In the genomic region with DNA sequence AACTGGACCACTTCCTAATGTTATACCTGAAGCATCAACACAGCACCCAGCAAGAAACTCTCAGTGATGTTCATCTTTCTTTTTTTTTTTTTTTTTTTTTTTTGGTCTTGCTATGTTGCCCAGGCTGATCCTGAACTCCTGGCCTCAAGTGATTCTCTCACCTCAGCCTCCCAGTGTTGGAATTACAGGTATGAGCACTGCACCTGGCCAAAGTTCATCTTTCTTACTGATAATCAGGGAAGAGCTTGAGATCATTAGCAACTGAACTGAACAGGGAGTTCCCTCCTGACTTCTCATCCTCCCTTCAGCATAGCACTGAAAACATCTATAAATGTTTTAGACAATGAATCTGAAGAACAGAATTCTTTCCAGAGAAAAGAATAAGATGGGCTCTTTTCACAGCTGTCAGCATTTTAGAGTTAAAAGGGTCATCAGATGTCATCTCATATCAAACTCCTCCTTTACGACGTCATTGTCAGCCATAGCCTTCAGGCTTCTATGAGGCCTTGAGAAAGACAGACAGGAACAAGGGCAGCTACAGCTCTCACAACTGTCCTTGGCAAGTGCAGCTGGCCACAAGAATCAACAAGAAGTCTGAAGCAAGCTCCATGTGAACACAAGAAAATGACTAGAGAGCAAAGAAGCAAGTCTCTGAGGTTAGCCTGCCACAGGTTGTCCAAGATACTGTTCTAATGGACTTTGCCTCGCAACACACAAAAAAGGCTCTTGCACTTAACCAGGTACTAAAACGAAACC, we compare ENCODE assay signal across 12 cellular contexts. TPM values are rescaled to one million over a fixed set of nuclear protein-coding genes. Genes with fewer than 3 reads are reported as not detected.
DNase-seq lines count a peak whose midpoint lies in the region; ATAC-seq and TF ChIP-seq lines count a peak whose summit lies in the region.
"Had no signal": no experiment of that assay in that cellular context is flagged by ENCODE, and none has a peak within 500 bp of the region (broad histone marks: within the 10 kb centered on the region; RNA-seq: fewer than 3 reads in every experiment).

No MANE protein-coding gene starts in this region.

- no peak overlapping the region for H2AFZ ChIP-seq in mammary epithelial cell (ENCODE audit: low read depth, low read length)

- peaks cover 7% of the 10 kb centered on the region for H3K36me3 ChIP-seq in mammary epithelial cell (ENCODE audit: insufficient read depth, low read length)
- H3K36me3 ChIP-seq in mucosa of rectum (ENCODE audit: control insufficient read depth in 2 of 2, insufficient read depth in 2 of 2, low read length in 2 of 2) = peaks cover 9% of the 10 kb centered on the region in 2 donors
- H3K36me3 ChIP-seq in stomach smooth muscle (ENCODE audit: control insufficient read depth in 2 of 2, insufficient read depth in 2 of 2, low read length in 2 of 2) = peaks cover 13 to 16% of the 10 kb centered on the region in 2 donors

- H3K9me3 Mint-ChIP-seq in activated T-cell treated with anti-CD3 and anti-CD28 coated beads, Interleukin-2, amount 50 U/mL, for 72 hours = no peaks in the 10 kb centered on the region
- H3K9me3 Mint-ChIP-seq: activated CD4-positive, alpha-beta T cell treated with anti-CD3 and anti-CD28 coated beads, Interleukin-2, amount 10 ng/mL, durations not matched to agents 24 days and 14 days; memory B cell had no signal

- H3K9ac ChIP-seq in mammary epithelial cell (ENCODE audit: insufficient read depth, low read length) = no peak overlapping the region
- peak overlapping the region; percentile 28 to 34 for H3K9ac ChIP-seq in mucosa of rectum (ENCODE audit: low read depth in 1 of 2, low read length in 2 of 2)
- H3K9ac ChIP-seq in stomach smooth muscle (ENCODE audit: low read length in 2 of 2) = no peak overlapping the region

- peak overlapping the region; percentile 59 for H3K27ac Mint-ChIP-seq in activated T-cell treated with anti-CD3 and anti-CD28 coated beads, Interleukin-2, amount 50 U/mL, for 72 hours
- H3K27ac Mint-ChIP-seq: activated CD4-positive, alpha-beta T cell treated with anti-CD3 and anti-CD28 coated beads, Interleukin-2, amount 10 ng/mL, durations not matched to agents 24 days and 14 days; memory B cell had no signal

- H3K9me3 ChIP-seq in mammary epithelial cell (replicated peaks; ENCODE audit: insufficient read depth, low read length) (no peaks in the 10 kb centered on the region), mucosa of rectum (ENCODE audit: control insufficient read depth in 2 of 2, low read length in 2 of 2) (no peaks in the 10 kb centered on the region), stomach smooth muscle (ENCODE audit: control insufficient read depth in 2 of 2, low read length in 2 of 2) (no peaks in the 10 kb centered on the region)

- TF ChIP-seq CTCF in mammary epithelial cell (conservative IDR thresholded peaks at IDR 0.05 in 1 of 2, IDR thresholded peaks at IDR 0.05 in 1 of 2; ENCODE audit: extremely low read depth in 1 of 2, insufficient read depth in 1 of 2, low read depth in 1 of 2, low read length in 2 of 2) = no peak

- H3K4me2 ChIP-seq in mammary epithelial cell (ENCODE audit: insufficient read depth, low read depth, low read length) = no peak overlapping the region

- in situ Hi-C loops in mammary epithelial cell (cut with MboI; ENCODE audit: low sequenced_read_pairs in 2 of 2) = loop anchor here in 1 of 2 donors (5.0 kb wide), 1 partner anchor 35 kb away; the partner anchor contains the start of gene SCAP

- CTCF ChIA-PET in mammary epithelial cell (lab: Charles Lee; ENCODE audit: low non-redundant PET) = no interaction called here

- DNase-seq in activated T-cell treated with anti-CD3 and anti-CD28 coated beads, Interleukin-2, amount 50 U/mL, for 72 hours = no peak
- no peak for DNase-seq in activated T-cell treated with anti-CD3 and anti-CD28 coated beads, Interleukin-2, amount 50 U/mL, for 1 hour
- DNase-seq in mammary epithelial cell = no peak
- DNase-seq in mesenteric fat pad (ENCODE audit: low spot score) = no peak
- DNase-seq in stimulated activated CD4-positive, alpha-beta T cell treated with anti-CD3 and anti-CD28 coated beads, Interleukin-1b, Interleukin-23, amount 100 ng/mL, for 48 hours = no peak
- no peak for DNase-seq in activated effector memory CD4-positive, alpha-beta T cell treated with Interleukin-2 at 50 U/mL for 16 hours
- DNase-seq: activated CD4-positive, alpha-beta T cell treated with anti-CD3 and anti-CD28 coated beads, Interleukin-2, amount 10 ng/mL, durations not matched to agents 24 days and 14 days; activated naive CD4-positive, alpha-beta T cell treated with Interleukin-2 at 50 U/mL for 16 hours; DMS 273 treated with DMSO at 0.1 percent for 48 hours had no signal

- H3K4me1 Mint-ChIP-seq in activated T-cell treated with anti-CD3 and anti-CD28 coated beads, Interleukin-2, amount 50 U/mL, for 72 hours (ENCODE audit: low read depth) = peaks cover 8% of the 10 kb centered on the region
- H3K4me1 Mint-ChIP-seq: activated CD4-positive, alpha-beta T cell treated with anti-CD3 and anti-CD28 coated beads, Interleukin-2, amount 10 ng/mL, durations not matched to agents 24 days and 14 days had no signal

- no peak overlapping the region for H3K4me3 Mint-ChIP-seq in activated T-cell treated with anti-CD3 and anti-CD28 coated beads, Interleukin-2, amount 50 U/mL, for 72 hours
- H3K4me3 Mint-ChIP-seq: activated CD4-positive, alpha-beta T cell treated with anti-CD3 and anti-CD28 coated beads, Interleukin-2, amount 10 ng/mL, durations not matched to agents 24 days and 14 days; memory B cell had no signal

- no peak for ATAC-seq in activated T-cell treated with anti-CD3 and anti-CD28 coated beads, Interleukin-2, amount 50 U/mL, for 72 hours (replicated peaks in 1 of 2)

- WGBS in mammary epithelial cell (ENCODE audit: low coverage, missing lambda C conversion rate) = 60% methylated on average over 4 of the region's 4 CpGs

- H3K27me3 ChIP-seq in mammary epithelial cell (ENCODE audit: insufficient read depth, low read length) (no peaks in the 10 kb centered on the region), mucosa of rectum (ENCODE audit: control insufficient read depth in 2 of 2, insufficient read depth in 2 of 2, low read length in 2 of 2) (no peaks in the 10 kb centered on the region), stomach smooth muscle (ENCODE audit: control insufficient read depth in 1 of 2, insufficient read depth in 2 of 2, low read length in 2 of 2) (no peaks in the 10 kb centered on the region)

- intact Hi-C loops in mammary epithelial cell (cut with micrococcal nuclease) = loop anchor here (5.0 kb wide), 1 partner anchor 1005 kb away; the partner anchor contains the start of gene ATRIP

- H3K36me3 Mint-ChIP-seq in activated T-cell treated with anti-CD3 and anti-CD28 coated beads, Interleukin-2, amount 50 U/mL, for 72 hours (ENCODE audit: insufficient read depth in 2 of 2) = peaks cover 0 to 11% of the 10 kb centered on the region in 2 donors

- H3K27me3 Mint-ChIP-seq in activated T-cell treated with anti-CD3 and anti-CD28 coated beads, Interleukin-2, amount 50 U/mL, for 72 hours (ENCODE audit: low read depth) = no peaks in the 10 kb centered on the region
- H3K27me3 Mint-ChIP-seq: activated CD4-positive, alpha-beta T cell treated with anti-CD3 and anti-CD28 coated beads, Interleukin-2, amount 10 ng/mL, durations not matched to agents 24 days and 14 days; memory B cell had no signal

- H3K27ac ChIP-seq in mammary epithelial cell (ENCODE audit: insufficient read depth, low read depth, low read length) = peak overlapping the region; percentile 9
- H3K27ac ChIP-seq in mucosa of rectum (ENCODE audit: low read depth in 2 of 2, low read length in 2 of 2) = peak overlapping the region; percentile 83 to 86
- H3K27ac ChIP-seq in stomach smooth muscle (ENCODE audit: low read length) = peak overlapping the region; percentile 93

- H3K79me2 ChIP-seq in mammary epithelial cell (ENCODE audit: insufficient read depth, low read length) = peaks cover 54% of the 10 kb centered on the region

- no peaks in the 10 kb centered on the region for H4K20me1 ChIP-seq in mammary epithelial cell (ENCODE audit: insufficient read depth, low read length)

- H3K4me1 ChIP-seq in mammary epithelial cell (ENCODE audit: insufficient read depth, low read length) (peaks cover 29% of the 10 kb centered on the region), mucosa of rectum (ENCODE audit: control insufficient read depth in 2 of 2, insufficient read depth in 2 of 2, low read length in 2 of 2) (peaks cover 32 to 50% of the 10 kb centered on the region in 2 donors), stomach smooth muscle (ENCODE audit: control insufficient read depth, insufficient read depth, low read length) (peaks cover 15% of the 10 kb centered on the region)

- no TSS peak for BruUV-seq in mammary epithelial cell (replicated peaks; lab: Mats Ljungman, UMichigan)

- no peak overlapping the region for H3K4me3 ChIP-seq in mammary epithelial cell (replicated peaks in 1 of 3; ENCODE audit: insufficient read depth in 1 of 3, low read depth in 2 of 3, low read length in 3 of 3)
- peak overlapping the region in 1 of 2 donors; percentile 16 for H3K4me3 ChIP-seq in mucosa of rectum (ENCODE audit: low read length in 2 of 2)
- no peak overlapping the region for H3K4me3 ChIP-seq in stomach smooth muscle (ENCODE audit: low read length in 2 of 2)

- dilution Hi-C loops in mammary epithelial cell (cut with HindIII; ENCODE audit: low sequenced_read_pairs) = loop anchor here (5.0 kb wide), 3 partner anchors 35 to 100 kb away; no protein-coding TSS in a partner anchor

RNA-seq across cellular contexts. Expression of gene SCAP, which starts 33.8 kb away (rescaled TPM):
- total RNA-seq in activated T-cell treated with anti-CD3 and anti-CD28 coated beads, Interleukin-2, amount 50 U/mL, for 72 hours = 10 to 100 TPM; 57.3 to 60.4 TPM
- 10 to 100 TPM; 72.5 to 75.4 TPM for total RNA-seq in mammary epithelial cell
- polyA plus RNA-seq in mammary epithelial cell = 31.8 TPM
- polyA minus RNA-seq in mammary epithelial cell = 154 TPM
- total RNA-seq in mesenteric fat pad = 72.8 TPM

Comparison
In these comparisons a context has a peak if more than half of its experiments do, and no peak if none do; other contexts are left out.
1. H3K27ac ChIP-seq: peak in every context shown above with its lines; median percentile 93 in stomach smooth muscle; 84 in mucosa of rectum; 9 in mammary epithelial cell.
2. H3K9ac ChIP-seq: peak in mucosa of rectum (2 of 2); none in mammary epithelial cell (single experiment) and stomach smooth muscle (0 of 2).